ENCODE assay signal across 29 cellular contexts in genomic region chr3:174285242-174285641, GRCh38.
"Had no signal": no experiment of that assay in that cellular context is flagged by ENCODE, and none has a peak within 500 bp of the region (broad histone marks: within the 10 kb centered on the region; RNA-seq: fewer than 3 reads in every experiment).

No MANE protein-coding gene starts in this region.

- H3K9me3 Mint-ChIP-seq: nephron; neural progenitor cell; stimulated activated naive B cell treated with anti-CD40 and anti-IgM and Interleukin-4, amounts not matched to agents 10 μg/mL and 1 μg/mL and 100 μg/mL, for 72 hours; stimulated activated naive CD8-positive, alpha-beta T cell treated with anti-CD3 and anti-CD28 coated beads, Interleukin-15, Interleukin-2, amounts not matched to agents 100 ng/mL and 50 ng/mL, for 24 hours had no signal

- H2AFZ ChIP-seq: neural progenitor cell, parathyroid adenoma had no signal

- H3K4me1 Mint-ChIP-seq: natural killer cell; nephron; stimulated activated effector memory CD8-positive, alpha-beta T cell treated with anti-CD3 and anti-CD28 coated beads, Interleukin-12 subunit alpha, Interleukin-12 subunit beta, amount 100 ng/mL, for 72 hours; stimulated activated naive B cell treated with anti-CD40 and anti-IgM and Interleukin-4, amounts not matched to agents 10 μg/mL and 1 μg/mL and 100 μg/mL, for 72 hours had no signal

- H3K27me3 Mint-ChIP-seq: stimulated activated naive B cell treated with anti-CD40 and anti-IgM and Interleukin-4, amounts not matched to agents 10 μg/mL and 1 μg/mL and 100 μg/mL, for 72 hours; stimulated activated naive CD8-positive, alpha-beta T cell treated with anti-CD3 and anti-CD28 coated beads, Interleukin-15, Interleukin-2, amounts not matched to agents 100 ng/mL and 50 ng/mL, for 24 hours had no signal

- H3K9me3 ChIP-seq: prostate gland, right atrium auricular region, right lobe of liver, sigmoid colon, stomach, thoracic aorta, thyroid gland, tibial nerve, upper lobe of left lung, vagina had no signal

- H3K27me3 ChIP-seq: neural progenitor cell, ovary, right atrium auricular region, right lobe of liver, sigmoid colon, stomach, thyroid gland, tibial nerve, upper lobe of left lung, vagina had no signal

- H3K4me3 Mint-ChIP-seq: natural killer cell; nephron; neural progenitor cell; stimulated activated effector memory CD8-positive, alpha-beta T cell treated with anti-CD3 and anti-CD28 coated beads, Interleukin-12 subunit alpha, Interleukin-12 subunit beta, amount 100 ng/mL, for 72 hours; stimulated activated naive B cell treated with anti-CD40 and anti-IgM and Interleukin-4, amounts not matched to agents 10 μg/mL and 1 μg/mL and 100 μg/mL, for 72 hours; stimulated activated naive CD8-positive, alpha-beta T cell treated with anti-CD3 and anti-CD28 coated beads, Interleukin-15, Interleukin-2, amounts not matched to agents 100 ng/mL and 50 ng/mL, for 24 hours had no signal

- FAIRE-seq: small intestine, urothelium cell line had no signal

- H3K36me3 Mint-ChIP-seq: natural killer cell; stimulated activated effector memory CD8-positive, alpha-beta T cell treated with anti-CD3 and anti-CD28 coated beads, Interleukin-12 subunit alpha, Interleukin-12 subunit beta, amount 100 ng/mL, for 72 hours; stimulated activated naive B cell treated with anti-CD40 and anti-IgM and Interleukin-4, amounts not matched to agents 10 μg/mL and 1 μg/mL and 100 μg/mL, for 72 hours had no signal

- H3K4me3 ChIP-seq: neural progenitor cell, ovary, prostate gland, right atrium auricular region, right lobe of liver, sigmoid colon, stomach, thoracic aorta, thyroid gland, tibial nerve, upper lobe of left lung, vagina had no signal

- H3K27ac Mint-ChIP-seq: natural killer cell; nephron; neural progenitor cell; stimulated activated effector memory CD8-positive, alpha-beta T cell treated with anti-CD3 and anti-CD28 coated beads, Interleukin-12 subunit alpha, Interleukin-12 subunit beta, amount 100 ng/mL, for 72 hours; stimulated activated naive B cell treated with anti-CD40 and anti-IgM and Interleukin-4, amounts not matched to agents 10 μg/mL and 1 μg/mL and 100 μg/mL, for 72 hours; stimulated activated naive CD8-positive, alpha-beta T cell treated with anti-CD3 and anti-CD28 coated beads, Interleukin-15, Interleukin-2, amounts not matched to agents 100 ng/mL and 50 ng/mL, for 24 hours had no signal

- H3K9ac ChIP-seq: neural progenitor cell, parathyroid adenoma had no signal

- H3K79me2 ChIP-seq: parathyroid adenoma had no signal

- H3K36me3 ChIP-seq: neural progenitor cell, ovary, prostate gland, right atrium auricular region, right lobe of liver, sigmoid colon, thoracic aorta, thyroid gland, tibial nerve, upper lobe of left lung, vagina had no signal

- H3K27ac ChIP-seq: neural progenitor cell, ovary, parathyroid adenoma, prostate gland, right atrium auricular region, right lobe of liver, sigmoid colon, stomach, thoracic aorta, thyroid gland, tibial nerve, upper lobe of left lung, vagina had no signal

- ATAC-seq: natural killer cell; right lobe of liver; stimulated activated effector memory CD8-positive, alpha-beta T cell treated with anti-CD3 and anti-CD28 coated beads, Interleukin-12 subunit alpha, Interleukin-12 subunit beta, amount 100 ng/mL, for 72 hours; stimulated activated naive B cell treated with anti-CD40 and anti-IgM and Interleukin-4, amounts not matched to agents 10 μg/mL and 1 μg/mL and 100 μg/mL, for 72 hours had no signal

- DNase-seq: natural killer cell; occipital lobe; ovary; posterior cingulate gyrus; retina; right lobe of liver; sigmoid colon; small intestine; stimulated activated CD4-positive, alpha-beta T cell treated with anti-CD3 and anti-CD28 coated beads, Interleukin-15, amount 100 ng/mL, for 24 hours; stimulated activated CD4-positive, alpha-beta T cell treated with anti-CD3 and anti-CD28 coated beads, Interleukin-2, amount 100 ng/mL, for 24 hours; stimulated activated CD4-positive, alpha-beta T cell treated with anti-CD3 and anti-CD28 coated beads, Interleukin-2, amount 100 ng/mL, for 48 hours; stimulated activated CD4-positive, alpha-beta T cell treated with anti-CD3 and anti-CD28 coated beads, Interleukin-4, amount 100 ng/mL, for 24 hours; stimulated activated naive B cell treated with anti-CD40 and anti-IgM and Interleukin-4, amounts not matched to agents 10 μg/mL and 1 μg/mL and 100 μg/mL, for 72 hours; stimulated activated naive CD4-positive, alpha-beta T cell treated with Interleukin-2 at 50 U/mL for 16 hours; stomach; thyroid gland; trophoblast cell; upper lobe of left lung had no signal

- H3K4me1 ChIP-seq: parathyroid adenoma, prostate gland, right atrium auricular region, right lobe of liver, sigmoid colon, stomach, thyroid gland, tibial nerve, upper lobe of left lung, vagina had no signal

- H3K4me2 ChIP-seq: neural progenitor cell had no signal
